In genomic region chr17:68603027-68603426, GRCh38 we compare ENCODE assay signal across 1 cellular context.
TF ChIP-seq lines count a peak whose summit lies in the region.

No MANE protein-coding gene starts in this region.

TF ChIP-seq in H1, 55 proteins besides CTCF, POLR2A, EP300 and RAD21 (continued from another document):
- TF ChIP-seq E2F6 (IDR thresholded peaks at IDR 0.05) (no peak), MAX (IDR thresholded peaks at IDR 0.05) (no peak), TEAD4 (IDR thresholded peaks at IDR 0.05; ENCODE audit: low read depth, low read length) (no peak)
